ENCODE assay signal across 17 cellular contexts in the genomic region with DNA sequence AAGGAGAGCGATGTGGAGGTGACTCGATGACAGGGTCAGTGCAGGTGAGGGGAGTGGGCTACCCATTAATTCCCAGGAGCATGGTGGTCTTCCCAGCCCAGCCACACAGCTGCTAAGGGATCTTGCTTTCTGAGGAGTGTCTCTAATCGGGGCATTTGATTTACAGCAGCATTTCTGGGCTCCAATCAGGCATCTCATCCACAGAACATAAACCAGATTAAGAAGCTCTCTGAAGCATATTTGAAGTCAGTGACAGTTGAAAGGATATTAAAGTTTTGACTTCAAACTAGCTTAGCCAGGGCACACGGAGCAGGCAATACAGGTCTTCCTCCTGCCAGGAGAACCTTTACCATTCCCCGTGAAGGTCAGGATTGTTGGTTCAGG. TPM values are rescaled to one million over a fixed set of nuclear protein-coding genes. Genes with fewer than 3 reads are reported as not detected.
DNase-seq lines count a peak whose midpoint lies in the region; ATAC-seq lines count a peak whose summit lies in the region.
"Had no signal": no experiment of that assay in that cellular context is flagged by ENCODE, and none has a peak within 500 bp of the region (broad histone marks: within the 10 kb centered on the region; RNA-seq: fewer than 3 reads in every experiment).

No MANE protein-coding gene starts in this region.

- peaks cover 0 to 2% of the 10 kb centered on the region in 2 donors for H3K27me3 Mint-ChIP-seq in CD8-positive, alpha-beta memory T cell
- no peaks in the 10 kb centered on the region for H3K27me3 Mint-ChIP-seq in activated T-helper 17 cell treated with anti-CD3 and anti-CD28 coated beads, Interleukin-2, amount 50 U/mL, for 72 hours
- no peaks in the 10 kb centered on the region for H3K27me3 Mint-ChIP-seq in naive thymus-derived CD8-positive, alpha-beta T cell

- H3K36me3 Mint-ChIP-seq in CD8-positive, alpha-beta memory T cell = no peaks in the 10 kb centered on the region
- H3K36me3 Mint-ChIP-seq in activated T-helper 17 cell treated with anti-CD3 and anti-CD28 coated beads, Interleukin-2, amount 50 U/mL, for 72 hours (ENCODE audit: low read depth) = no peaks in the 10 kb centered on the region
- peaks cover 0 to 5% (median 0%) of the 10 kb centered on the region in 3 donors for H3K36me3 Mint-ChIP-seq in naive thymus-derived CD8-positive, alpha-beta T cell

- H3K4me1 ChIP-seq in BLaER1 = peaks cover 97% of the 10 kb centered on the region
- H3K4me1 ChIP-seq in CD8-positive, alpha-beta memory T cell (ENCODE audit: insufficient read depth, low read length) = peaks cover 58% of the 10 kb centered on the region
- H3K4me1 ChIP-seq: BE2C, SJCRH30 had no signal

- H3K36me3 ChIP-seq in BLaER1 = no peaks in the 10 kb centered on the region
- H3K36me3 ChIP-seq in CD8-positive, alpha-beta memory T cell (ENCODE audit: insufficient read depth, low read length) = no peaks in the 10 kb centered on the region
- H3K36me3 ChIP-seq: BE2C, SJCRH30 had no signal

- H3K27me3 ChIP-seq in BLaER1 = no peaks in the 10 kb centered on the region
- H3K27me3 ChIP-seq in CD8-positive, alpha-beta memory T cell (ENCODE audit: insufficient read depth, low read length, poor library complexity, severe bottlenecking) = no peaks in the 10 kb centered on the region
- H3K27me3 ChIP-seq: SJCRH30 had no signal

- H3K9ac ChIP-seq in BLaER1 = peak overlapping the region; percentile 85

- POLR2A ChIA-PET in CD8-positive, alpha-beta memory T cell (lab: Charles Lee) = interaction anchor here (0.7 to 4.2 kb wide), 5 partner anchors 9 to 41 kb away, joined by 3 to 21 read pairs (median 7); partner anchors contain the start of gene ZNF831
- POLR2A ChIA-PET in naive thymus-derived CD8-positive, alpha-beta T cell (lab: Charles Lee) = interaction anchor here (0.8 to 7.7 kb wide), 19 partner anchors 11 to 472 kb away, joined by 3 to 190 read pairs (median 9); partner anchors contain the start of genes ATP5F1E and ZNF831

- no peaks in the 10 kb centered on the region for H4K20me1 ChIP-seq in BLaER1

- H3K4me2 ChIP-seq in BLaER1 = peak overlapping the region; percentile 97

- peaks cover 64 to 69% (median 67%) of the 10 kb centered on the region in 3 donors for H3K4me1 Mint-ChIP-seq in CD8-positive, alpha-beta memory T cell
- peaks cover 42% of the 10 kb centered on the region for H3K4me1 Mint-ChIP-seq in activated T-helper 17 cell treated with anti-CD3 and anti-CD28 coated beads, Interleukin-2, amount 50 U/mL, for 72 hours
- H3K4me1 Mint-ChIP-seq in naive thymus-derived CD8-positive, alpha-beta T cell = peaks cover 61 to 98% (median 93%) of the 10 kb centered on the region in 4 donors

- peaks cover 0 to 3% (median 0%) of the 10 kb centered on the region in 5 donors for H3K9me3 Mint-ChIP-seq in CD8-positive, alpha-beta memory T cell
- peaks cover 8% of the 10 kb centered on the region for H3K9me3 Mint-ChIP-seq in activated T-helper 17 cell treated with anti-CD3 and anti-CD28 coated beads, Interleukin-2, amount 50 U/mL, for 72 hours
- H3K9me3 Mint-ChIP-seq in naive thymus-derived CD8-positive, alpha-beta T cell = peaks cover 0 to 3% (median 0%) of the 10 kb centered on the region in 9 donors

- no peaks in the 10 kb centered on the region; the same call in 1 of the 2 replicates for H3K9me3 ChIP-seq in BLaER1
- no peaks in the 10 kb centered on the region for H3K9me3 ChIP-seq in CD8-positive, alpha-beta memory T cell (ENCODE audit: low read length)
- H3K9me3 ChIP-seq: BE2C had no signal

- H3K27ac ChIP-seq in BLaER1 = peak overlapping the region; percentile 96
- H3K27ac ChIP-seq in CD8-positive, alpha-beta memory T cell (ENCODE audit: low read depth, low read length) = peak overlapping the region; percentile 66
- H3K27ac ChIP-seq: SJCRH30 had no signal

- DNase-seq in CD8-positive, alpha-beta memory T cell = no peak
- no peak for DNase-seq in naive thymus-derived CD8-positive, alpha-beta T cell
- no peak for DNase-seq in GDM1 (lab: John Stamatoyannopoulos, UW)
- DNase-seq: activated CD8-positive, alpha-beta memory T cell treated with anti-CD3 and anti-CD28 coated beads, Interleukin-2, amount 10 ng/mL, durations not matched to agents 7 days and 5 days; amniotic stem cell; BE2C; DND-41; endodermal cell; GOT3; NCI-H187 had no signal

- peak overlapping the region; percentile 95 to 100 (median 99) for H3K27ac Mint-ChIP-seq in CD8-positive, alpha-beta memory T cell
- H3K27ac Mint-ChIP-seq in activated T-helper 17 cell treated with anti-CD3 and anti-CD28 coated beads, Interleukin-2, amount 50 U/mL, for 72 hours = peak overlapping the region; percentile 91
- H3K27ac Mint-ChIP-seq in naive thymus-derived CD8-positive, alpha-beta T cell = peak overlapping the region; percentile 99 to 100 (median 100)
- H3K27ac Mint-ChIP-seq: endodermal cell, progenitor cell of endocrine pancreas had no signal

- ATAC-seq in activated T-helper 17 cell treated with anti-CD3 and anti-CD28 coated beads, Interleukin-2, amount 50 U/mL, for 72 hours (replicated peaks) = no peak
- ATAC-seq in naive thymus-derived CD8-positive, alpha-beta T cell = peak; percentile 1 to 4
- ATAC-seq in HG02678 (IDR thresholded peaks at IDR 0.05; ENCODE audit: unreplicated experiment) (no peak), GM21529 (IDR thresholded peaks at IDR 0.05; ENCODE audit: unreplicated experiment) (no peak)
- ATAC-seq: left colon had no signal

- H3K4me3 ChIP-seq in BLaER1 = peak overlapping the region; percentile 67
- H3K4me3 ChIP-seq in CD8-positive, alpha-beta memory T cell (ENCODE audit: low read length) = peak overlapping the region; percentile 17
- H3K4me3 ChIP-seq: SJCRH30 had no signal

- H3K4me3 Mint-ChIP-seq in CD8-positive, alpha-beta memory T cell = peak overlapping the region; percentile 69 to 87 (median 83)
- H3K4me3 Mint-ChIP-seq in activated T-helper 17 cell treated with anti-CD3 and anti-CD28 coated beads, Interleukin-2, amount 50 U/mL, for 72 hours = peak overlapping the region; percentile 84
- H3K4me3 Mint-ChIP-seq in naive thymus-derived CD8-positive, alpha-beta T cell = peak overlapping the region; percentile 83 to 95 (median 89)
- H3K4me3 Mint-ChIP-seq: endodermal cell had no signal

- CTCF ChIA-PET in CD8-positive, alpha-beta memory T cell (lab: Charles Lee) = interaction anchor here (0.7 to 6.1 kb wide), 11 partner anchors 13 to 91 kb away, joined by 3 to 37 read pairs (median 4); partner anchors contain the start of gene ATP5F1E

RNA-seq across cellular contexts. Expression of gene ZNF831, which starts 40.0 kb away (rescaled TPM):
- total RNA-seq in CD8-positive, alpha-beta memory T cell = 1 to 10 TPM; 6.4 to 6.9 TPM
- 12.1 TPM for polyA plus RNA-seq in CD8-positive, alpha-beta memory T cell
- 10 to 100 TPM; 13.5 to 17.8 TPM for total RNA-seq in activated T-helper 17 cell treated with anti-CD3 and anti-CD28 coated beads, Interleukin-2, amount 50 U/mL, for 72 hours
- total RNA-seq in naive thymus-derived CD8-positive, alpha-beta T cell = 10 to 100 TPM; 28.0 to 29.9 TPM
- 1 to 10 TPM; 5.5 to 6.2 (median 5.9) TPM for polyA plus RNA-seq in naive thymus-derived CD8-positive, alpha-beta T cell
- total RNA-seq: endodermal cell, progenitor cell of endocrine pancreas had no signal

Comparison
In these comparisons a context has a peak if more than half of its experiments do, and no peak if none do; other contexts are left out.
1. ATAC-seq: peak in naive thymus-derived CD8-positive, alpha-beta T cell (2 of 2); none in activated T-helper 17 cell treated with anti-CD3 and anti-CD28 coated beads, Interleukin-2, amount 50 U/mL, for 72 hours (single experiment), HG02678 (single experiment) and GM21529 (single experiment).
2. Peak in every context shown above with its lines, with median percentiles within 50 percentile points of each other: H3K27ac Mint-ChIP-seq and H3K4me3 Mint-ChIP-seq.